Comparison of ENCODE assay signal across 8 cellular contexts in genomic region chr3:48661501-48662139, GRCh38. TPM values are rescaled to one million over a fixed set of nuclear protein-coding genes. Genes with fewer than 3 reads are reported as not detected.
DNase-seq lines count a peak whose midpoint lies in the region; ATAC-seq, FAIRE-seq and TF ChIP-seq lines count a peak whose summit lies in the region.

No MANE protein-coding gene starts in this region.

- H2BK120ac ChIP-seq in H1 (replicated peaks; ENCODE audit: low read depth, low read length) (no peak overlapping the region), mesendoderm (ENCODE audit: low read depth, low read length) (no peak overlapping the region)

- POLR2A ChIA-PET in H1 (lab: Charles Lee; ENCODE audit: partially characterized antibody): interaction anchor here (0.5 to 11.1 kb wide), 24 partner anchors 10 to 372 kb away, joined by 3 to 175 read pairs (median 6); partner anchors contain the start of genes COL7A1, IMPDH2, IP6K2 and NCKIPSD

- H3K4me2 ChIP-seq in H1 (ENCODE audit: insufficient read depth in 1 of 2, low read depth in 2 of 2, low read length in 2 of 2): peak overlapping the region; percentile 77 to 94
- peak overlapping the region; percentile 90 for H3K4me2 ChIP-seq in mesendoderm (ENCODE audit: low read length)

- H3K4me3 ChIP-seq in H1 (ENCODE audit: extremely low read depth in 1 of 4, insufficient read depth in 2 of 4, low read depth in 3 of 4, low read length in 4 of 4) (peak overlapping the region; percentile 46 to 83 (median 66)), mesendoderm (ENCODE audit: low read length) (no peak overlapping the region)

- H4K8ac ChIP-seq in H1 (ENCODE audit: extremely low read depth, insufficient read depth, low read length): peak overlapping the region; percentile 58; the same call in 1 of the 2 replicates
- no peak overlapping the region for H4K8ac ChIP-seq in mesendoderm (ENCODE audit: low read depth, low read length)

- peaks cover 10 to 29% of the 10 kb centered on the region in 2 experiments for H4K20me1 ChIP-seq in H1 (replicated peaks in 1 of 2; ENCODE audit: control insufficient read depth in 1 of 2, insufficient read depth in 2 of 2, low read length in 2 of 2)

- TF ChIP-seq RAD21 in Ishikawa (IDR thresholded peaks at IDR 0.05; ENCODE audit: low read depth): no peak
- TF ChIP-seq RAD21 in H1 (IDR thresholded peaks at IDR 0.05 in 1 of 2, conservative IDR thresholded peaks at IDR 0.05 in 1 of 2; ENCODE audit: low read depth in 2 of 2, low read length in 2 of 2): no peak

- no peak overlapping the region for H4K5ac ChIP-seq in H1 (ENCODE audit: insufficient read length, low read depth, low read length)
- H4K5ac ChIP-seq in mesendoderm (ENCODE audit: low read length): no peak overlapping the region

- H3K79me2 ChIP-seq in H1 (ENCODE audit: control insufficient read depth in 1 of 2, insufficient read depth in 2 of 2, low read length in 2 of 2) (no peaks in the 10 kb centered on the region), mesendoderm (ENCODE audit: control insufficient read depth, insufficient read depth, low read length) (no peaks in the 10 kb centered on the region)

- H3K9ac ChIP-seq in H1 (replicated peaks in 1 of 4; ENCODE audit: extremely low read depth in 1 of 4, low read depth in 3 of 4, low read length in 3 of 4) (no peak overlapping the region), mesendoderm (ENCODE audit: low read length) (peak overlapping the region; percentile 64)

- H3K56ac ChIP-seq in H1 (replicated peaks; ENCODE audit: insufficient read length, low read depth, low read length) (no peak overlapping the region), mesendoderm (ENCODE audit: low read length) (peak overlapping the region; percentile 76)

- no peak overlapping the region for H3K14ac ChIP-seq in H1 (ENCODE audit: insufficient read length)

- H3K23me2 ChIP-seq in H1 (ENCODE audit: low read depth, low read length): peaks cover 13% of the 10 kb centered on the region; the same call in 1 of the 2 replicates

- H2AK5ac ChIP-seq in H1 (ENCODE audit: low read depth, low read length): no peak overlapping the region
- H2AK5ac ChIP-seq in mesendoderm (ENCODE audit: low read length): no peak overlapping the region

- H3K18ac ChIP-seq in H1 (ENCODE audit: extremely low read depth, low read length) (no peak overlapping the region), mesendoderm (ENCODE audit: low read length) (no peak overlapping the region)

- 12% methylated on average over 52 of the region's 66 CpGs; no CpG with 5 or more reads in 1 of the 2 experiments for WGBS in H1 (ENCODE audit: extremely low coverage in 1 of 2, insufficient coverage in 1 of 2, insufficient read length in 1 of 2, insufficient replicate concordance in 2 of 2, low coverage in 1 of 2, low lambda C conversion rate in 2 of 2, missing lambda C conversion rate in 1 of 2), 2 experiments
- WGBS in mesendoderm (ENCODE audit: extremely low coverage, insufficient coverage, low lambda C conversion rate): no CpG with 5 or more reads among the region's 66 CpGs

- CTCF ChIA-PET in H1 (lab: Charles Lee; ENCODE audit: partially characterized antibody): interaction anchor here (0.7 to 5.2 kb wide), 10 partner anchors 9 to 345 kb away, joined by 3 to 27 read pairs (median 6); partner anchors contain the start of genes SLC26A6 and WDR6

- no peak overlapping the region for H2AFZ ChIP-seq in H1 (ENCODE audit: low read length)

- no peaks in the 10 kb centered on the region for H3K9me3 ChIP-seq in H1 (ENCODE audit: insufficient read depth in 2 of 2, low read depth in 1 of 2, low read length in 1 of 2)

- H3K4me1 ChIP-seq in H1 (replicated peaks in 1 of 4; ENCODE audit: control insufficient read depth in 3 of 4, insufficient read depth in 4 of 4, low read length in 3 of 4): peaks cover 0 to 18% (median 14%) of the 10 kb centered on the region in 4 experiments; a peak in 5 of 7 replicates
- peaks cover 2% of the 10 kb centered on the region for H3K4me1 ChIP-seq in mesendoderm (ENCODE audit: control insufficient read depth, low read depth, low read length)

- no peak overlapping the region for H3K27ac ChIP-seq in H1 (ENCODE audit: low read depth, low read length)
- H3K27ac ChIP-seq in mesendoderm (ENCODE audit: low read depth, low read length): no peak overlapping the region

- H3K4ac ChIP-seq in H1 (replicated peaks; ENCODE audit: insufficient read length, low read depth, low read length) (no peak overlapping the region), mesendoderm (ENCODE audit: low read depth, low read length) (no peak overlapping the region)

- H2BK5ac ChIP-seq in H1 (ENCODE audit: low read depth, low read length): no peak overlapping the region
- H2BK5ac ChIP-seq in mesendoderm (ENCODE audit: low read length): no peak overlapping the region

- no peak for TF ChIP-seq POLR2A in H1 (IDR thresholded peaks at IDR 0.05; ENCODE audit: control extremely low read depth in 1 of 2, low read depth in 2 of 2, low read length in 2 of 2)

- FAIRE-seq in H1 (lab: Jason Lieb, UNC): no peak

- H3K36me3 ChIP-seq in H1 (ENCODE audit: control insufficient read depth in 2 of 4, insufficient read depth in 4 of 4, low read length in 3 of 4): peaks cover 0 to 13% (median 0%) of the 10 kb centered on the region in 4 experiments; a peak in 3 of 8 replicates
- no peaks in the 10 kb centered on the region for H3K36me3 ChIP-seq in mesendoderm (ENCODE audit: control insufficient read depth, insufficient read depth, low read length)

- H3K79me1 ChIP-seq in H1 (ENCODE audit: low read depth, low read length) (peaks cover 2% of the 10 kb centered on the region; the same call in 1 of the 2 replicates), mesendoderm (ENCODE audit: low read length) (no peaks in the 10 kb centered on the region)

- H2BK15ac ChIP-seq in H1 (ENCODE audit: low read length) (no peak overlapping the region), mesendoderm (replicated peaks; ENCODE audit: low read depth) (no peak overlapping the region)

- H2BK12ac ChIP-seq in H1 (ENCODE audit: low read depth, low read length): no peak overlapping the region

- no peak overlapping the region for H3K23ac ChIP-seq in H1 (ENCODE audit: insufficient read length)
- no peak overlapping the region for H3K23ac ChIP-seq in mesendoderm (ENCODE audit: low read length)

- peak; percentile 93 for DNase-seq in AG20443 (ENCODE audit: low spot score)
- DNase-seq in activated CD8-positive, alpha-beta memory T cell treated with anti-CD3 and anti-CD28 coated beads for 24 hours: peak; percentile 94
- peak in 1 of 2 experiments; percentile 98 for DNase-seq in H1 (ENCODE audit: low read depth in 1 of 2, low spot score in 2 of 2)
- peak; percentile 70 for DNase-seq in mesendoderm
- peak; percentile 52 for DNase-seq in stimulated activated CD8-positive, alpha-beta memory T cell treated with anti-CD3 and anti-CD28 coated beads, Interleukin-4, amount 100 ng/mL, for 24 hours (ENCODE audit: low read depth)
- DNase-seq in NCI-H2107 treated with DMSO at 0.1 percent for 48 hours (lab: John Stamatoyannopoulos, UW; ENCODE audit: unreplicated experiment): no peak

- no peak overlapping the region for H4K91ac ChIP-seq in H1 (replicated peaks; ENCODE audit: insufficient read length, low read length)

- H3K27me3 ChIP-seq in H1 (replicated peaks in 1 of 4; ENCODE audit: control insufficient read depth in 3 of 4, extremely low read depth in 1 of 4, insufficient read depth in 3 of 4, low read length in 3 of 4) (0 out of 7 replicates have a peak, but pooled peaks cover 0 to 4% (median 0%) of the 10 kb centered on the region in 4 experiments), mesendoderm (ENCODE audit: insufficient read depth, low read length, poor library complexity) (no peaks in the 10 kb centered on the region)

- H2BK20ac ChIP-seq in H1 (ENCODE audit: low read length): no peak overlapping the region

- TF ChIP-seq CTCF in H1 (IDR thresholded peaks at IDR 0.05; ENCODE audit: control extremely low read depth in 1 of 3, insufficient read depth in 1 of 3, low read depth in 1 of 3, low read length in 3 of 3): no peak

- no peak for ATAC-seq in GM18519 (IDR thresholded peaks at IDR 0.05; ENCODE audit: low FRiP score, unreplicated experiment)

- TF ChIP-seq EP300 in Ishikawa (IDR thresholded peaks at IDR 0.05; ENCODE audit: borderline replicate concordance) (no peak), H1 (IDR thresholded peaks at IDR 0.05; ENCODE audit: borderline replicate concordance in 1 of 2, low read depth in 2 of 2, low read length in 2 of 2) (no peak)

RNA-seq across cellular contexts. Expression of gene CELSR3, which starts 1.1 kb away (rescaled TPM):
- 26.7 and 29.5 TPM in 2 replicates for total RNA-seq in H1 (2021; fragmentation: NEBNext Ultra II Directional; extraction: Animal tissue kit (Norgen Biotek cat#: 25700))
- 11.6 and 17.5 TPM in 2 replicates for polyA plus RNA-seq in H1 (2011; rRNA removed)
- polyA plus RNA-seq in H1 (2011; cell fraction: cytosol; rRNA removed): 11.5 TPM
- 57.7 TPM for polyA plus RNA-seq in H1 (2011; cell fraction: nucleus; rRNA removed)
- polyA plus RNA-seq in H1 (2012, experiment 1 of 2): 16.1 to 23.3 TPM (median 21.1 TPM) in 4 replicates
- polyA plus RNA-seq in H1 (2012, experiment 2 of 2): 19.3 TPM
- 17.3 TPM for polyA plus RNA-seq in H1 (2013, experiment 1 of 2)
- polyA plus RNA-seq in H1 (2013, experiment 2 of 2): 14.2 TPM
- 26.2 and 26.5 TPM in 2 replicates for polyA minus RNA-seq in H1 (2011; rRNA and poly(A)+ RNA removed)
- polyA minus RNA-seq in H1 (2011; cell fraction: cytosol; rRNA and poly(A)+ RNA removed): 20.9 TPM
- polyA minus RNA-seq in H1 (2011; cell fraction: nucleus; rRNA and poly(A)+ RNA removed): 30.1 TPM
- polyA plus RNA-seq in mesendoderm (2013, experiment 1 of 2): 3.4 TPM
- polyA plus RNA-seq in mesendoderm (2013, experiment 2 of 2): 3.5 TPM

RNA-seq across cellular contexts. Expression of gene NCKIPSD, which starts 24.1 kb away (rescaled TPM):
- total RNA-seq in H1 (2021; fragmentation: NEBNext Ultra II Directional; extraction: Animal tissue kit (Norgen Biotek cat#: 25700)): 31.7 and 34.7 TPM in 2 replicates
- polyA plus RNA-seq in H1 (2011; rRNA removed): 91.8 and 114 TPM in 2 replicates
- 64.6 TPM for polyA plus RNA-seq in H1 (2011; cell fraction: cytosol; rRNA removed)
- 127 TPM for polyA plus RNA-seq in H1 (2011; cell fraction: nucleus; rRNA removed)
- polyA plus RNA-seq in H1 (2012, experiment 1 of 2): 20.3 to 43.2 TPM (median 36.1 TPM) in 4 replicates
- polyA plus RNA-seq in H1 (2012, experiment 2 of 2): 31.2 TPM
- 19.0 TPM for polyA plus RNA-seq in H1 (2013, experiment 1 of 2)
- polyA plus RNA-seq in H1 (2013, experiment 2 of 2): 19.0 TPM
- 47.8 and 85.2 TPM in 2 replicates for polyA minus RNA-seq in H1 (2011; rRNA and poly(A)+ RNA removed)
- 45.2 TPM for polyA minus RNA-seq in H1 (2011; cell fraction: cytosol; rRNA and poly(A)+ RNA removed)
- polyA minus RNA-seq in H1 (2011; cell fraction: nucleus; rRNA and poly(A)+ RNA removed): 48.5 TPM
- 18.1 TPM for polyA plus RNA-seq in mesendoderm (2013, experiment 1 of 2)
- 18.7 TPM for polyA plus RNA-seq in mesendoderm (2013, experiment 2 of 2)

RNA-seq across cellular contexts. Expression of gene SLC26A6, which starts 26.4 kb away (rescaled TPM):
- 50.4 and 51.2 TPM in 2 replicates for total RNA-seq in H1 (2021; fragmentation: NEBNext Ultra II Directional; extraction: Animal tissue kit (Norgen Biotek cat#: 25700))
- polyA plus RNA-seq in H1 (2011; rRNA removed): 58.0 and 97.1 TPM in 2 replicates
- polyA plus RNA-seq in H1 (2011; cell fraction: cytosol; rRNA removed): 56.2 TPM
- 414 TPM for polyA plus RNA-seq in H1 (2011; cell fraction: nucleus; rRNA removed)
- polyA plus RNA-seq in H1 (2012, experiment 1 of 2): 41.3 to 61.6 TPM (median 60.3 TPM) in 4 replicates
- 50.8 TPM for polyA plus RNA-seq in H1 (2012, experiment 2 of 2)
- 59.4 TPM for polyA plus RNA-seq in H1 (2013, experiment 1 of 2)
- polyA plus RNA-seq in H1 (2013, experiment 2 of 2): 53.8 TPM
- 49.8 and 64.4 TPM in 2 replicates for polyA minus RNA-seq in H1 (2011; rRNA and poly(A)+ RNA removed)
- 34.9 TPM for polyA minus RNA-seq in H1 (2011; cell fraction: cytosol; rRNA and poly(A)+ RNA removed)
- 74.3 TPM for polyA minus RNA-seq in H1 (2011; cell fraction: nucleus; rRNA and poly(A)+ RNA removed)
- 17.6 TPM for polyA plus RNA-seq in mesendoderm (2013, experiment 1 of 2)
- polyA plus RNA-seq in mesendoderm (2013, experiment 2 of 2): 18.6 TPM

RNA-seq across cellular contexts. Expression of gene TMEM89, which starts 40.1 kb away (rescaled TPM):
- total RNA-seq in H1 (2021; fragmentation: NEBNext Ultra II Directional; extraction: Animal tissue kit (Norgen Biotek cat#: 25700)): not detected in 2 replicates
- polyA plus RNA-seq in H1 (2011; rRNA removed): 0.24 TPM in 1 of 2 replicates, not detected in the other
- polyA plus RNA-seq in H1 (2011; cell fraction: cytosol; rRNA removed): not detected
- 1.3 TPM for polyA plus RNA-seq in H1 (2011; cell fraction: nucleus; rRNA removed)
- 0.34 to 0.42 TPM in 2 of 4 replicates, not detected in the others for polyA plus RNA-seq in H1 (2012, experiment 1 of 2)
- polyA plus RNA-seq in H1 (2012, experiment 2 of 2): not detected
- polyA plus RNA-seq in H1 (2013, experiment 1 of 2): 0.12 TPM
- polyA plus RNA-seq in H1 (2013, experiment 2 of 2): 0.11 TPM
- polyA minus RNA-seq in H1 (2011; rRNA and poly(A)+ RNA removed): not detected in 2 replicates
- polyA minus RNA-seq in H1 (2011; cell fraction: cytosol; rRNA and poly(A)+ RNA removed): not detected
- polyA minus RNA-seq in H1 (2011; cell fraction: nucleus; rRNA and poly(A)+ RNA removed): not detected
- polyA plus RNA-seq in mesendoderm (2013, experiment 1 of 2): 0.08 TPM
- 0.21 TPM for polyA plus RNA-seq in mesendoderm (2013, experiment 2 of 2)

RNA-seq across cellular contexts. Expression of gene UQCRC1, which starts 52.2 kb away (rescaled TPM):
- 310 TPM in 2 replicates for total RNA-seq in H1 (2021; fragmentation: NEBNext Ultra II Directional; extraction: Animal tissue kit (Norgen Biotek cat#: 25700))
- polyA plus RNA-seq in H1 (2011; rRNA removed): 720 TPM in 2 replicates
- polyA plus RNA-seq in H1 (2011; cell fraction: cytosol; rRNA removed): 628 TPM
- polyA plus RNA-seq in H1 (2011; cell fraction: nucleus; rRNA removed): 930 TPM
- polyA plus RNA-seq in H1 (2012, experiment 1 of 2): 341 to 466 TPM (median 436 TPM) in 4 replicates
- 815 TPM for polyA plus RNA-seq in H1 (2012, experiment 2 of 2)
- 179 TPM for polyA plus RNA-seq in H1 (2013, experiment 1 of 2)
- 164 TPM for polyA plus RNA-seq in H1 (2013, experiment 2 of 2)
- 871 and 931 TPM in 2 replicates for polyA minus RNA-seq in H1 (2011; rRNA and poly(A)+ RNA removed)
- polyA minus RNA-seq in H1 (2011; cell fraction: cytosol; rRNA and poly(A)+ RNA removed): 323 TPM
- polyA minus RNA-seq in H1 (2011; cell fraction: nucleus; rRNA and poly(A)+ RNA removed): 283 TPM
- polyA plus RNA-seq in mesendoderm (2013, experiment 1 of 2): 146 TPM
- 152 TPM for polyA plus RNA-seq in mesendoderm (2013, experiment 2 of 2)
